Comparison of ENCODE assay signal across 2 cellular contexts in the genomic region with DNA sequence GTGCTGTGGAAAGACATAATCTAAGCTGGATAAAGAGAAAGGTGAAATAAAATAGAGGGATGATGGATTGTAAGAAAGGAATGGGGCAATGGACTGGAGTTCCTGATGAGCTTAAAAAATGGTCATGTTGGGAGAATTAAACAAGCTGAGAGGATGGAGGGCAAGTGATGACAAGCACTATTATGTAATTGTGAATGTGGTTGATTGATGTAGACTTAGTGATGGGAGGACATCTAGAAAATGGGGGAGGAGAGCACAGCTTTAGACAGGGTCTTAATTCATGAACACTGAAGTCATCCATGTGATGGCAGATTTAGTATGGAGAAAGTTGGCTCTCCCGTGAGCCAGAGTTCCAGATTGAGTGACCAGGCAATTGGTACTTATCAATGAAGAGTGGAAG.
TF ChIP-seq lines count a peak whose summit lies in the region.

No MANE protein-coding gene starts in this region.

TF ChIP-seq in HEK293, 187 proteins besides CTCF, POLR2A, EP300 and RAD21 (continued from another document):
- no peak for TF ChIP-seq RBAK (tag by site-specific recombination; IDR thresholded peaks at IDR 0.05)
- TF ChIP-seq ZNF843 (tag by site-specific recombination; IDR thresholded peaks at IDR 0.05) = no peak
- peak; percentile 96 for TF ChIP-seq WT1 (tag by site-specific recombination; IDR thresholded peaks at IDR 0.05)
- 0 out of 2 replicates have a peak, but pooled peaks have one; percentile 25 for TF ChIP-seq ZBTB17 (tag by site-specific recombination; IDR thresholded peaks at IDR 0.05)

TF ChIP-seq in K562, 482 proteins besides CTCF, POLR2A, EP300 and RAD21 (continued from another document):
- TF ChIP-seq, protein P1, sequence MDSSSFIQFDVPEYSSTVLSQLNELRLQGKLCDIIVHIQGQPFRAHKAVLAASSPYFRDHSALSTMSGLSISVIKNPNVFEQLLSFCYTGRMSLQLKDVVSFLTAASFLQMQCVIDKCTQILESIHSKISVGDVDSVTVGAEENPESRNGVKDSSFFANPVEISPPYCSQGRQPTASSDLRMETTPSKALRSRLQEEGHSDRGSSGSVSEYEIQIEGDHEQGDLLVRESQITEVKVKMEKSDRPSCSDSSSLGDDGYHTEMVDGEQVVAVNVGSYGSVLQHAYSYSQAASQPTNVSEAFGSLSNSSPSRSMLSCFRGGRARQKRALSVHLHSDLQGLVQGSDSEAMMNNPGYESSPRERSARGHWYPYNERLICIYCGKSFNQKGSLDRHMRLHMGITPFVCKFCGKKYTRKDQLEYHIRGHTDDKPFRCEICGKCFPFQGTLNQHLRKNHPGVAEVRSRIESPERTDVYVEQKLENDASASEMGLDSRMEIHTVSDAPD (CRISPR knock-in tag; IDR thresholded peaks at IDR 0.05) = no peak
- TF ChIP-seq, protein P2, sequence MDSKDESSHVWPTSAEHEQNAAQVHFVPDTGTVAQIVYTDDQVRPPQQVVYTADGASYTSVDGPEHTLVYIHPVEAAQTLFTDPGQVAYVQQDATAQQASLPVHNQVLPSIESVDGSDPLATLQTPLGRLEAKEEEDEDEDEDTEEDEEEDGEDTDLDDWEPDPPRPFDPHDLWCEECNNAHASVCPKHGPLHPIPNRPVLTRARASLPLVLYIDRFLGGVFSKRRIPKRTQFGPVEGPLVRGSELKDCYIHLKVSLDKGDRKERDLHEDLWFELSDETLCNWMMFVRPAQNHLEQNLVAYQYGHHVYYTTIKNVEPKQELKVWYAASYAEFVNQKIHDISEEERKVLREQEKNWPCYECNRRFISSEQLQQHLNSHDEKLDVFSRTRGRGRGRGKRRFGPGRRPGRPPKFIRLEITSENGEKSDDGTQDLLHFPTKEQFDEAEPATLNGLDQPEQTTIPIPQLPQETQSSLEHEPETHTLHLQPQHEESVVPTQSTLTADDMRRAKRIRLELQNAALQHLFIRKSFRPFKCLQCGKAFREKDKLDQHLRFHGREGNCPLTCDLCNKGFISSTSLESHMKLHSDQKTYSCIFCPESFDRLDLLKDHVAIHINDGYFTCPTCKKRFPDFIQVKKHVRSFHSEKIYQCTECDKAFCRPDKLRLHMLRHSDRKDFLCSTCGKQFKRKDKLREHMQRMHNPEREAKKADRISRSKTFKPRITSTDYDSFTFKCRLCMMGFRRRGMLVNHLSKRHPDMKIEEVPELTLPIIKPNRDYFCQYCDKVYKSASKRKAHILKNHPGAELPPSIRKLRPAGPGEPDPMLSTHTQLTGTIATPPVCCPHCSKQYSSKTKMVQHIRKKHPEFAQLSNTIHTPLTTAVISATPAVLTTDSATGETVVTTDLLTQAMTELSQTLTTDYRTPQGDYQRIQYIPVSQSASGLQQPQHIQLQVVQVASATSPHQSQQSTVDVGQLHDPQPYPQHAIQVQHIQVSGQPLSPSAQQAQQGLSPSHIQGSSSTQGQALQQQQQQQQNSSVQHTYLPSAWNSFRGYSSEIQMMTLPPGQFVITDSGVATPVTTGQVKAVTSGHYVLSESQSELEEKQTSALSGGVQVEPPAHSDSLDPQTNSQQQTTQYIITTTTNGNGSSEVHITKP (IDR thresholded peaks at IDR 0.05; ENCODE audit: partially characterized antibody) = no peak
- TF ChIP-seq RUNX1 (IDR thresholded peaks at IDR 0.05; ENCODE audit: low read depth) (no peak), LARP7 (IDR thresholded peaks at IDR 0.05) (no peak), BMI1 (IDR thresholded peaks at IDR 0.05; ENCODE audit: low read length) (no peak), MEIS2 (IDR thresholded peaks at IDR 0.05; ENCODE audit: partially characterized antibody) (peak; percentile 40)
- TF ChIP-seq, protein P3, sequence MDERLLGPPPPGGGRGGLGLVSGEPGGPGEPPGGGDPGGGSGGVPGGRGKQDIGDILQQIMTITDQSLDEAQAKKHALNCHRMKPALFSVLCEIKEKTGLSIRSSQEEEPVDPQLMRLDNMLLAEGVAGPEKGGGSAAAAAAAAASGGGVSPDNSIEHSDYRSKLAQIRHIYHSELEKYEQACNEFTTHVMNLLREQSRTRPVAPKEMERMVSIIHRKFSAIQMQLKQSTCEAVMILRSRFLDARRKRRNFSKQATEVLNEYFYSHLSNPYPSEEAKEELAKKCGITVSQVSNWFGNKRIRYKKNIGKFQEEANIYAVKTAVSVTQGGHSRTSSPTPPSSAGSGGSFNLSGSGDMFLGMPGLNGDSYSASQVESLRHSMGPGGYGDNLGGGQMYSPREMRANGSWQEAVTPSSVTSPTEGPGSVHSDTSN (CRISPR knock-in tag; IDR thresholded peaks at IDR 0.05; ENCODE audit: low read depth) = no peak
- TF ChIP-seq, protein P3 (tag; conservative IDR thresholded peaks at IDR 0.05; ENCODE audit: low read depth) = 0 out of 2 replicates have a peak, but pooled peaks have one; percentile 17
